ENCODE assay signal across 1 cellular context in genomic region chr13:40770934-40771618, GRCh38.
TF ChIP-seq lines count a peak whose summit lies in the region.

Gene MRPS31, minus strand, starts transcription at chr13:40771190. Its CDS starts 54 bp downstream, at chr13:40771136.

TF ChIP-seq in HepG2, 621 proteins besides CTCF, POLR2A, EP300 and RAD21 (continued from another document and continues in another):
- 0 out of 2 replicates have a peak, but pooled peaks have one; percentile 45 for TF ChIP-seq ZNF740 (CRISPR knock-in tag; IDR thresholded peaks at IDR 0.05)
- TF ChIP-seq ATF7 (IDR thresholded peaks at IDR 0.05), result no peak
- 0 out of 2 replicates have a peak, but pooled peaks have one; percentile 58 for TF ChIP-seq ATF7 (CRISPR knock-in tag; IDR thresholded peaks at IDR 0.05)
- 0 out of 2 replicates have a peak, but pooled peaks have one; percentile 47 for TF ChIP-seq ZNF629 (CRISPR knock-in tag; conservative IDR thresholded peaks at IDR 0.05)
- peak; percentile 93 for TF ChIP-seq RARA (CRISPR knock-in tag; IDR thresholded peaks at IDR 0.05)
- TF ChIP-seq ZNF496 (CRISPR knock-in tag; IDR thresholded peaks at IDR 0.05; ENCODE audit: insufficient replicate concordance), result no peak
- peak; percentile 95; the same call in 1 of the 2 replicates for TF ChIP-seq ZNF34 (CRISPR knock-in tag; IDR thresholded peaks at IDR 0.05; ENCODE audit: borderline replicate concordance)
- TF ChIP-seq ARHGAP35 (CRISPR knock-in tag; IDR thresholded peaks at IDR 0.05; ENCODE audit: borderline replicate concordance), result peak; percentile 93
- TF ChIP-seq JUN (CRISPR knock-in tag; IDR thresholded peaks at IDR 0.05), result peak; percentile 71
- 0 out of 2 replicates have a peak, but pooled peaks have one; percentile 68 for TF ChIP-seq ZNF367 (CRISPR knock-in tag; IDR thresholded peaks at IDR 0.05; ENCODE audit: borderline replicate concordance)
- no peak for TF ChIP-seq AKNA (CRISPR knock-in tag; IDR thresholded peaks at IDR 0.05; ENCODE audit: borderline replicate concordance)
- TF ChIP-seq SP4 (CRISPR knock-in tag; IDR thresholded peaks at IDR 0.05), result peak; percentile 93
- peak; percentile 54 for TF ChIP-seq CEBPG (CRISPR knock-in tag; IDR thresholded peaks at IDR 0.05)
- no peak; the same call in 1 of the 2 replicates for TF ChIP-seq ZNF513 (CRISPR knock-in tag; conservative IDR thresholded peaks at IDR 0.05)
- TF ChIP-seq KDM5A (IDR thresholded peaks at IDR 0.05; ENCODE audit: borderline replicate concordance, low read length), result peak; percentile 99
- no peak for TF ChIP-seq ZNF660 (CRISPR knock-in tag; IDR thresholded peaks at IDR 0.05; ENCODE audit: borderline replicate concordance, low read depth)
- 0 out of 2 replicates have a peak, but pooled peaks have one; percentile 63 for TF ChIP-seq THAP7 (CRISPR knock-in tag; IDR thresholded peaks at IDR 0.05)
- peak; percentile 93 for TF ChIP-seq ZNF430 (CRISPR knock-in tag; IDR thresholded peaks at IDR 0.05)
- TF ChIP-seq ZNF543 (CRISPR knock-in tag; IDR thresholded peaks at IDR 0.05), result 0 out of 2 replicates have a peak, but pooled peaks have one; percentile 69
- TF ChIP-seq MXD1 (CRISPR knock-in tag; IDR thresholded peaks at IDR 0.05), result peak; percentile 57; the same call in 1 of the 2 replicates
- peak; percentile 81; the same call in 1 of the 2 replicates for TF ChIP-seq ZFP90 (CRISPR knock-in tag; IDR thresholded peaks at IDR 0.05; ENCODE audit: borderline replicate concordance)
- TF ChIP-seq ZNF292 (CRISPR knock-in tag; IDR thresholded peaks at IDR 0.05; ENCODE audit: borderline replicate concordance, low read depth), result peak; percentile 87; the same call in 1 of the 2 replicates
- TF ChIP-seq REST (IDR thresholded peaks at IDR 0.05; ENCODE audit: borderline replicate concordance in 1 of 2, low read depth in 1 of 2, low read length in 2 of 2), result peak in 1 of 2 experiments; percentile 60; a peak in 3 of 4 replicates
- TF ChIP-seq ZNF652 (CRISPR knock-in tag; IDR thresholded peaks at IDR 0.05; ENCODE audit: borderline replicate concordance, low read depth), result peak; percentile 80; the same call in 1 of the 2 replicates
- TF ChIP-seq TRAFD1 (CRISPR knock-in tag; IDR thresholded peaks at IDR 0.05; ENCODE audit: borderline replicate concordance), result no peak
- no peak for TF ChIP-seq THAP8 (CRISPR knock-in tag; IDR thresholded peaks at IDR 0.05; ENCODE audit: borderline replicate concordance)
- no peak for TF ChIP-seq ZNF382 (CRISPR knock-in tag; IDR thresholded peaks at IDR 0.05; ENCODE audit: borderline replicate concordance)
- TF ChIP-seq AKAP8 (CRISPR knock-in tag; IDR thresholded peaks at IDR 0.05), result no peak; the same call in 1 of the 2 replicates
- peak; percentile 83 for TF ChIP-seq ZNF883 (CRISPR knock-in tag; IDR thresholded peaks at IDR 0.05; ENCODE audit: not compliant biosample characterization)
- peak; percentile 100 for TF ChIP-seq KMT2A (CRISPR knock-in tag; IDR thresholded peaks at IDR 0.05)
- peak; percentile 99 for TF ChIP-seq XRCC5 (optimal IDR thresholded peaks at IDR 0.05; ENCODE audit: low read length)
- 0 out of 2 replicates have a peak, but pooled peaks have one; percentile 35 for TF ChIP-seq ZNF263 (CRISPR knock-in tag; IDR thresholded peaks at IDR 0.05)
- no peak; the same call in 1 of the 2 replicates for TF ChIP-seq ZNF749 (CRISPR knock-in tag; IDR thresholded peaks at IDR 0.05; ENCODE audit: borderline replicate concordance)
- no peak for TF ChIP-seq TRIM24 (CRISPR knock-in tag; IDR thresholded peaks at IDR 0.05)
- TF ChIP-seq ZFAT (CRISPR knock-in tag; conservative IDR thresholded peaks at IDR 0.05), result no peak
- TF ChIP-seq ZXDC (CRISPR knock-in tag; IDR thresholded peaks at IDR 0.05), result no peak; the same call in 1 of the 2 replicates
- TF ChIP-seq ZBTB43 (CRISPR knock-in tag; conservative IDR thresholded peaks at IDR 0.05), result peak; percentile 81
- no peak for TF ChIP-seq IRF1 (CRISPR knock-in tag; IDR thresholded peaks at IDR 0.05; ENCODE audit: low read depth)
- TF ChIP-seq TP53 (CRISPR knock-in tag; conservative IDR thresholded peaks at IDR 0.05), result peak; percentile 74; the same call in 1 of the 2 replicates
- peak; percentile 90 for TF ChIP-seq ETV5 (CRISPR knock-in tag; IDR thresholded peaks at IDR 0.05; ENCODE audit: borderline replicate concordance)
- peak; percentile 98 for TF ChIP-seq SAP130 (CRISPR knock-in tag; IDR thresholded peaks at IDR 0.05; ENCODE audit: low read depth)
